Comparison of ENCODE assay signal across 10 cellular contexts in the genomic region with DNA sequence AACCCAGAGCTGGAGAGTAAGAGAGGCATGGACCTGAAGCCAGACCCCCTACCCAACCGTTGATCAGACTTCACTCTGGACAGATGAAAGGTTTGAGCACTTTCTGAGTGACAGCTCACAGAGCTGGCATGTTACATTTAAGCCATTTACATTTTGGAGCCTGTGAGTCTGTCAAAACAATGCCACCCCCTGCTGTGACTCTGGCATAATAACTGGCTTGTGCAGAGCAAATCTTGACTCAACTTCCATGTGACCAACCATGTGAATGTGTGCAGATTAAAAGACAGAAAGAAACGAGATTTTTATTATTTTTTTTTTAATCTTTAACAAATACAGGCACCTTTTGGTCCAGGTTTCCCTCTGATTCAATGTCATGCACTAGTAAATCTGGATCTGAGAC. TPM values are rescaled to one million over a fixed set of nuclear protein-coding genes. Genes with fewer than 3 reads are reported as not detected.
DNase-seq lines count a peak whose midpoint lies in the region; ATAC-seq, FAIRE-seq and TF ChIP-seq lines count a peak whose summit lies in the region.
"Had no signal": no experiment of that assay in that cellular context is flagged by ENCODE, and none has a peak within 500 bp of the region (broad histone marks: within the 10 kb centered on the region; RNA-seq: fewer than 3 reads in every experiment).

No MANE protein-coding gene starts in this region.

- in situ Hi-C loops in ACHN (cut with HindIII; ENCODE audit: low pct_ligation_motif_present, low pct_unique_long_range_greater_than_20kb, low sequenced_read_pairs): no loop called here

- H3K27ac Mint-ChIP-seq in activated CD4-positive, alpha-beta memory T cell treated with anti-CD3 and anti-CD28 coated beads, Interleukin-2, amount 10 ng/mL, durations not matched to agents 7 days and 5 days: no peak overlapping the region
- no peak overlapping the region for H3K27ac Mint-ChIP-seq in activated T-helper 17 cell treated with anti-CD3 and anti-CD28 coated beads, Interleukin-2, amount 50 U/mL, for 72 hours
- H3K27ac Mint-ChIP-seq: activated T-cell treated with anti-CD3 and anti-CD28 coated beads, Interleukin-2, amount 50 U/mL, for 72 hours had no signal

- ATAC-seq in HG03045 (IDR thresholded peaks at IDR 0.05; ENCODE audit: unreplicated experiment): no peak
- ATAC-seq in GM21367 (IDR thresholded peaks at IDR 0.05; ENCODE audit: unreplicated experiment): no peak
- ATAC-seq in activated T-helper 17 cell treated with anti-CD3 and anti-CD28 coated beads, Interleukin-2, amount 50 U/mL, for 72 hours (replicated peaks): no peak
- ATAC-seq: activated T-cell treated with anti-CD3 and anti-CD28 coated beads, Interleukin-2, amount 50 U/mL, for 72 hours; gastroesophageal sphincter had no signal

- H3K36me3 Mint-ChIP-seq in activated CD4-positive, alpha-beta memory T cell treated with anti-CD3 and anti-CD28 coated beads, Interleukin-2, amount 10 ng/mL, durations not matched to agents 7 days and 5 days (ENCODE audit: low read depth): no peaks in the 10 kb centered on the region
- no peaks in the 10 kb centered on the region for H3K36me3 Mint-ChIP-seq in activated T-helper 17 cell treated with anti-CD3 and anti-CD28 coated beads, Interleukin-2, amount 50 U/mL, for 72 hours (ENCODE audit: low read depth)

- peak; percentile 6 for FAIRE-seq in H54 (lab: Jason Lieb, UNC)

- no peaks in the 10 kb centered on the region for H3K9me3 Mint-ChIP-seq in activated CD4-positive, alpha-beta memory T cell treated with anti-CD3 and anti-CD28 coated beads, Interleukin-2, amount 10 ng/mL, durations not matched to agents 7 days and 5 days
- H3K9me3 Mint-ChIP-seq in activated T-helper 17 cell treated with anti-CD3 and anti-CD28 coated beads, Interleukin-2, amount 50 U/mL, for 72 hours: no peaks in the 10 kb centered on the region
- H3K9me3 Mint-ChIP-seq: activated T-cell treated with anti-CD3 and anti-CD28 coated beads, Interleukin-2, amount 50 U/mL, for 72 hours had no signal

- H3K4me3 Mint-ChIP-seq in activated CD4-positive, alpha-beta memory T cell treated with anti-CD3 and anti-CD28 coated beads, Interleukin-2, amount 10 ng/mL, durations not matched to agents 7 days and 5 days: no peak overlapping the region
- H3K4me3 Mint-ChIP-seq in activated T-helper 17 cell treated with anti-CD3 and anti-CD28 coated beads, Interleukin-2, amount 50 U/mL, for 72 hours: no peak overlapping the region
- H3K4me3 Mint-ChIP-seq: activated T-cell treated with anti-CD3 and anti-CD28 coated beads, Interleukin-2, amount 50 U/mL, for 72 hours had no signal

- CTCF ChIA-PET in activated CD4-positive, alpha-beta memory T cell treated with anti-CD3 and anti-CD28 coated beads, Interleukin-2, amount 10 ng/mL, durations not matched to agents 7 days and 5 days (lab: Charles Lee): interaction anchor here (0.6 to 4.7 kb wide), 5 partner anchors 12 to 250 kb away, joined by 3 to 26 read pairs (median 5); no protein-coding TSS in a partner anchor

- POLR2A ChIA-PET in activated CD4-positive, alpha-beta memory T cell treated with anti-CD3 and anti-CD28 coated beads, Interleukin-2, amount 10 ng/mL, durations not matched to agents 7 days and 5 days (lab: Charles Lee): interaction anchor here (1.0 kb wide), 1 partner anchor 12 kb away, joined by 3 read pairs; no protein-coding TSS in a partner anchor

- TF ChIP-seq POLR2A in H54 (IDR thresholded peaks at IDR 0.05; ENCODE audit: low read depth, low read length): no peak

- DNase-seq in ACHN: peak; percentile 68
- peak; percentile 15 for DNase-seq in H54 (ENCODE audit: insufficient read length, low spot score)
- peak; percentile 84 for DNase-seq in NCI-H446 treated with DMSO at 0.1 percent for 48 hours (lab: John Stamatoyannopoulos, UW)
- DNase-seq in fibroblast of the conjunctiva (ENCODE audit: low read depth): peak; percentile 12
- no peak for DNase-seq in activated CD4-positive, alpha-beta memory T cell treated with anti-CD3 and anti-CD28 coated beads, Interleukin-2, amount 10 ng/mL, durations not matched to agents 7 days and 5 days
- DNase-seq: activated T-cell treated with anti-CD3 and anti-CD28 coated beads, Interleukin-2, amount 50 U/mL, for 72 hours had no signal

- peaks cover 4% of the 10 kb centered on the region for H3K4me1 Mint-ChIP-seq in activated CD4-positive, alpha-beta memory T cell treated with anti-CD3 and anti-CD28 coated beads, Interleukin-2, amount 10 ng/mL, durations not matched to agents 7 days and 5 days
- no peaks in the 10 kb centered on the region for H3K4me1 Mint-ChIP-seq in activated T-helper 17 cell treated with anti-CD3 and anti-CD28 coated beads, Interleukin-2, amount 50 U/mL, for 72 hours

- H3K27me3 Mint-ChIP-seq in activated CD4-positive, alpha-beta memory T cell treated with anti-CD3 and anti-CD28 coated beads, Interleukin-2, amount 10 ng/mL, durations not matched to agents 7 days and 5 days: peaks cover 11% of the 10 kb centered on the region
- peaks cover 12% of the 10 kb centered on the region for H3K27me3 Mint-ChIP-seq in activated T-helper 17 cell treated with anti-CD3 and anti-CD28 coated beads, Interleukin-2, amount 50 U/mL, for 72 hours

RNA-seq across cellular contexts. Expression of gene MFAP3, which starts 48.5 kb away (rescaled TPM):
- total RNA-seq in activated CD4-positive, alpha-beta memory T cell treated with anti-CD3 and anti-CD28 coated beads, Interleukin-2, amount 10 ng/mL, durations not matched to agents 7 days and 5 days: 10 to 100 TPM; 23.5 to 25.5 TPM
- total RNA-seq in activated T-helper 17 cell treated with anti-CD3 and anti-CD28 coated beads, Interleukin-2, amount 50 U/mL, for 72 hours: 10 to 100 TPM; 16.1 to 16.6 TPM

RNA-seq across cellular contexts. Expression of gene FAM114A2, which starts 48.5 kb away (rescaled TPM):
- total RNA-seq in activated CD4-positive, alpha-beta memory T cell treated with anti-CD3 and anti-CD28 coated beads, Interleukin-2, amount 10 ng/mL, durations not matched to agents 7 days and 5 days: 10 to 100 TPM; 27.0 to 28.5 TPM
- 10 to 100 TPM; 23.2 to 25.0 TPM for total RNA-seq in activated T-helper 17 cell treated with anti-CD3 and anti-CD28 coated beads, Interleukin-2, amount 50 U/mL, for 72 hours
